ENCODE assay signal across 13 cellular contexts in the genomic region with DNA sequence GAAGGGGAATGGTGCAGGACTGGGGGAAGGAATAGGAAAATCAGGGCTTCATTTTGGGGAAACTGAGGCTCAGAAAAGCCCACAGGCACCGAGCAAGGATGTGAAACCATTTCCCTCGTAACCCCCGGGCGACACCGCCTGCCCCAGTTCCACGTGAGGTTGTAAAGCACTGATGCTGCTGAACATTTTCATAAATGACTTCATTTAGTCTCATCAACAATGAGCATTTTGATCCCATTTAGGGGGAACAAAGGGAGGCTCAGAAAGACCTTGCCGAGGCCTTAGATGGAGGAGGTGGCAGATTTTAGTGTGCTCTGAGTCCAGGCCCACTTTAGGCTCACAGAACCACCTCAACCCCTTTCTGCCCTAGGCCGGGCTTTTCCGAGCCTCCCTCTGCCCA. TPM values are rescaled to one million over a fixed set of nuclear protein-coding genes. Genes with fewer than 3 reads are reported as not detected.
DNase-seq lines count a peak whose midpoint lies in the region; ATAC-seq and TF ChIP-seq lines count a peak whose summit lies in the region.
"Had no signal": no experiment of that assay in that cellular context is flagged by ENCODE, and none has a peak within 500 bp of the region (broad histone marks: within the 10 kb centered on the region; RNA-seq: fewer than 3 reads in every experiment).

No MANE protein-coding gene starts in this region.

- POLR2A ChIA-PET in Caco-2 (lab: Charles Lee) (no interaction called here), WTC11 (lab: Charles Lee) (interaction anchor here (0.8 kb wide), 1 partner anchor 20 kb away, joined by 3 read pairs; no protein-coding TSS in a partner anchor)
- POLR2A ChIA-PET in naive thymus-derived CD4-positive, alpha-beta T cell (lab: Charles Lee): no interaction called here

- H3K27ac Mint-ChIP-seq in Caco-2 (ENCODE audit: unreplicated experiment) (peak overlapping the region; percentile 46), WTC11 (no peak overlapping the region)
- no peak overlapping the region for H3K27ac Mint-ChIP-seq in naive thymus-derived CD4-positive, alpha-beta T cell

- H3K4me1 Mint-ChIP-seq in Caco-2 (ENCODE audit: low read depth, unreplicated experiment) (peaks cover 19% of the 10 kb centered on the region), WTC11 (no peaks in the 10 kb centered on the region)
- H3K4me1 Mint-ChIP-seq in naive thymus-derived CD4-positive, alpha-beta T cell: no peaks in the 10 kb centered on the region

- peak overlapping the region; percentile 98 for H3K27ac ChIP-seq in substantia nigra (ENCODE audit: low read depth, low read length, poor library complexity, severe bottlenecking)
- H3K27ac ChIP-seq in naive thymus-derived CD4-positive, alpha-beta T cell (ENCODE audit: low read depth, low read length): no peak overlapping the region

- H3K9me3 ChIP-seq in Caco-2: 0 out of 2 replicates have a peak, but pooled peaks cover 9% of the 10 kb centered on the region
- H3K9me3 ChIP-seq in naive thymus-derived CD4-positive, alpha-beta T cell (ENCODE audit: control insufficient read depth in 2 of 3, low read length in 3 of 3): no peaks in the 10 kb centered on the region
- H3K9me3 ChIP-seq: HAP-1 had no signal

- DNase-seq in Caco-2 (no peak), globus pallidus (ENCODE audit: low spot score) (peak; percentile 85), middle frontal gyrus (ENCODE audit: extremely low spot score, low spot score) (peak; percentile 15), substantia nigra (lab: John Stamatoyannopoulos, UW) (peak in 37 of 49 donors; percentile 3 to 75 (median 35)), NK-92 (lab: John Stamatoyannopoulos, UW; ENCODE audit: unreplicated experiment) (no peak), WTC11 (ENCODE audit: low spot score) (no peak)
- no peak for DNase-seq in naive thymus-derived CD4-positive, alpha-beta T cell

- intact Hi-C loops in Caco-2 (cut with micrococcal nuclease; ENCODE audit: unreplicated experiment): loop anchor here (2.0 kb wide), 1 partner anchor 32 kb away; a partner anchor contains a TSS
- intact Hi-C loops in naive thymus-derived CD4-positive, alpha-beta T cell (cut with micrococcal nuclease): loop anchor here in 1 of 2 donors (1.0 to 5.0 kb wide), 5 partner anchors 20 to 479 kb away; a partner anchor contains a TSS

- H3K4me3 Mint-ChIP-seq in Caco-2 (ENCODE audit: unreplicated experiment) (no peak overlapping the region), WTC11 (no peak overlapping the region)
- no peak overlapping the region for H3K4me3 Mint-ChIP-seq in naive thymus-derived CD4-positive, alpha-beta T cell
- H3K4me3 Mint-ChIP-seq: CD4-positive, CD25-positive, alpha-beta regulatory T cell had no signal

- H3K36me3 Mint-ChIP-seq in Caco-2 (ENCODE audit: insufficient read depth, unreplicated experiment): no peaks in the 10 kb centered on the region
- no peaks in the 10 kb centered on the region for H3K36me3 Mint-ChIP-seq in naive thymus-derived CD4-positive, alpha-beta T cell
- no peaks in the 10 kb centered on the region for H3K36me3 Mint-ChIP-seq in WTC11
- H3K36me3 Mint-ChIP-seq: CD4-positive, CD25-positive, alpha-beta regulatory T cell had no signal

- no peak overlapping the region for H3K4me3 ChIP-seq in Caco-2 (ENCODE audit: low read depth, low read length)
- H3K4me3 ChIP-seq in naive thymus-derived CD4-positive, alpha-beta T cell (ENCODE audit: low read length): no peak overlapping the region
- H3K4me3 ChIP-seq: HAP-1 had no signal

- peaks cover 15% of the 10 kb centered on the region for H3K4me1 ChIP-seq in Caco-2
- no peaks in the 10 kb centered on the region for H3K4me1 ChIP-seq in naive thymus-derived CD4-positive, alpha-beta T cell (ENCODE audit: control insufficient read depth in 2 of 2, insufficient read depth in 2 of 2, low read length in 2 of 2)

- no TSS peak for BruUV-seq in Caco-2 (replicated peaks; lab: Mats Ljungman, UMichigan)

- ATAC-seq in naive thymus-derived CD4-positive, alpha-beta T cell: no peak
- no peak for ATAC-seq in WTC11

- peaks cover 19% of the 10 kb centered on the region for H3K9me3 Mint-ChIP-seq in Caco-2 (ENCODE audit: unreplicated experiment)
- peaks cover 0 to 5% (median 0%) of the 10 kb centered on the region in 11 donors for H3K9me3 Mint-ChIP-seq in naive thymus-derived CD4-positive, alpha-beta T cell
- H3K9me3 Mint-ChIP-seq in WTC11: peaks cover 15% of the 10 kb centered on the region

- H3K36me3 ChIP-seq in Caco-2 (ENCODE audit: control insufficient read depth, insufficient read depth, low read length): peaks cover 2% of the 10 kb centered on the region; the same call in 1 of the 2 replicates
- H3K36me3 ChIP-seq in naive thymus-derived CD4-positive, alpha-beta T cell (ENCODE audit: control insufficient read depth in 2 of 3, insufficient read depth in 3 of 3, low read length in 3 of 3): no peaks in the 10 kb centered on the region
- H3K36me3 ChIP-seq: HAP-1 had no signal

- CTCF ChIA-PET in Caco-2 (lab: Charles Lee) (interaction anchor here (0.5 to 0.6 kb wide), 2 partner anchors 64 to 273 kb away, joined by 3 to 8 read pairs; no protein-coding TSS in a partner anchor), WTC11 (lab: Charles Lee) (interaction anchor here (0.5 to 4.6 kb wide), 33 partner anchors 8 to 408 kb away, joined by 3 to 28 read pairs (median 4); a partner anchor contains a TSS)
- CTCF ChIA-PET in naive thymus-derived CD4-positive, alpha-beta T cell (lab: Charles Lee): interaction anchor here (0.6 to 2.1 kb wide), 3 partner anchors 30 to 354 kb away, joined by 3 to 5 read pairs (median 3); no protein-coding TSS in a partner anchor

- H3K27me3 Mint-ChIP-seq in Caco-2 (ENCODE audit: insufficient read depth, unreplicated experiment) (no peaks in the 10 kb centered on the region), WTC11 (ENCODE audit: low read depth) (peaks cover 12% of the 10 kb centered on the region)
- H3K27me3 Mint-ChIP-seq in naive thymus-derived CD4-positive, alpha-beta T cell: peaks cover 0 to 3% (median 0%) of the 10 kb centered on the region in 5 donors
- H3K27me3 Mint-ChIP-seq: CD4-positive, CD25-positive, alpha-beta regulatory T cell had no signal

- no peak for TF ChIP-seq CTCF in Caco-2 (IDR thresholded peaks at IDR 0.05; ENCODE audit: insufficient read depth in 1 of 2, low read depth in 1 of 2, low read length in 1 of 2, severe bottlenecking in 1 of 2, unreplicated experiment in 1 of 2)
- TF ChIP-seq CTCF in WTC11 (IDR thresholded peaks at IDR 0.05): no peak

- H3K27me3 ChIP-seq in Caco-2 (replicated peaks; ENCODE audit: control insufficient read depth, insufficient read depth, low read length): no peaks in the 10 kb centered on the region
- H3K27me3 ChIP-seq in naive thymus-derived CD4-positive, alpha-beta T cell (ENCODE audit: control insufficient read depth in 2 of 2, insufficient read depth in 2 of 2, low read length in 2 of 2): no peaks in the 10 kb centered on the region

TF ChIP-seq in WTC11, 78 proteins besides CTCF, POLR2A, EP300 and RAD21 (continues in another document):
- TF ChIP-seq, protein P1, sequence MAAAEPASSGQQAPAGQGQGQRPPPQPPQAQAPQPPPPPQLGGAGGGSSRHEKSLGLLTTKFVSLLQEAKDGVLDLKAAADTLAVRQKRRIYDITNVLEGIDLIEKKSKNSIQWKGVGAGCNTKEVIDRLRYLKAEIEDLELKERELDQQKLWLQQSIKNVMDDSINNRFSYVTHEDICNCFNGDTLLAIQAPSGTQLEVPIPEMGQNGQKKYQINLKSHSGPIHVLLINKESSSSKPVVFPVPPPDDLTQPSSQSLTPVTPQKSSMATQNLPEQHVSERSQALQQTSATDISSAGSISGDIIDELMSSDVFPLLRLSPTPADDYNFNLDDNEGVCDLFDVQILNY (CRISPR knock-in tag; IDR thresholded peaks at IDR 0.05): no peak
- no peak for TF ChIP-seq JAZF1 (CRISPR knock-in tag; IDR thresholded peaks at IDR 0.05)
- TF ChIP-seq TEAD4 (CRISPR knock-in tag; IDR thresholded peaks at IDR 0.05): no peak
- TF ChIP-seq, protein P2, sequence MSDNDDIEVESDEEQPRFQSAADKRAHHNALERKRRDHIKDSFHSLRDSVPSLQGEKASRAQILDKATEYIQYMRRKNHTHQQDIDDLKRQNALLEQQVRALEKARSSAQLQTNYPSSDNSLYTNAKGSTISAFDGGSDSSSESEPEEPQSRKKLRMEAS (CRISPR knock-in tag; IDR thresholded peaks at IDR 0.05): no peak
- no peak for TF ChIP-seq RELA (CRISPR knock-in tag; IDR thresholded peaks at IDR 0.05; ENCODE audit: borderline replicate concordance)
- TF ChIP-seq, protein P3, sequence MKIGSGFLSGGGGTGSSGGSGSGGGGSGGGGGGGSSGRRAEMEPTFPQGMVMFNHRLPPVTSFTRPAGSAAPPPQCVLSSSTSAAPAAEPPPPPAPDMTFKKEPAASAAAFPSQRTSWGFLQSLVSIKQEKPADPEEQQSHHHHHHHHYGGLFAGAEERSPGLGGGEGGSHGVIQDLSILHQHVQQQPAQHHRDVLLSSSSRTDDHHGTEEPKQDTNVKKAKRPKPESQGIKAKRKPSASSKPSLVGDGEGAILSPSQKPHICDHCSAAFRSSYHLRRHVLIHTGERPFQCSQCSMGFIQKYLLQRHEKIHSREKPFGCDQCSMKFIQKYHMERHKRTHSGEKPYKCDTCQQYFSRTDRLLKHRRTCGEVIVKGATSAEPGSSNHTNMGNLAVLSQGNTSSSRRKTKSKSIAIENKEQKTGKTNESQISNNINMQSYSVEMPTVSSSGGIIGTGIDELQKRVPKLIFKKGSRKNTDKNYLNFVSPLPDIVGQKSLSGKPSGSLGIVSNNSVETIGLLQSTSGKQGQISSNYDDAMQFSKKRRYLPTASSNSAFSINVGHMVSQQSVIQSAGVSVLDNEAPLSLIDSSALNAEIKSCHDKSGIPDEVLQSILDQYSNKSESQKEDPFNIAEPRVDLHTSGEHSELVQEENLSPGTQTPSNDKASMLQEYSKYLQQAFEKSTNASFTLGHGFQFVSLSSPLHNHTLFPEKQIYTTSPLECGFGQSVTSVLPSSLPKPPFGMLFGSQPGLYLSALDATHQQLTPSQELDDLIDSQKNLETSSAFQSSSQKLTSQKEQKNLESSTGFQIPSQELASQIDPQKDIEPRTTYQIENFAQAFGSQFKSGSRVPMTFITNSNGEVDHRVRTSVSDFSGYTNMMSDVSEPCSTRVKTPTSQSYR (CRISPR knock-in tag; IDR thresholded peaks at IDR 0.05): no peak
- TF ChIP-seq TEAD1 (CRISPR knock-in tag; IDR thresholded peaks at IDR 0.05): no peak
- no peak for TF ChIP-seq ZNF263 (CRISPR knock-in tag; IDR thresholded peaks at IDR 0.05; ENCODE audit: low read depth)

RNA-seq across cellular contexts. Expression of a gene that starts 20.5 kb away (rescaled TPM):
- 3.4 and 3.8 TPM in 2 replicates for total RNA-seq in Caco-2 (2022)
- under 1 TPM in 3 of 5 experiments, not detected in 2; 0.35 to 0.48 (median 0.39) TPM for total RNA-seq in naive thymus-derived CD4-positive, alpha-beta T cell
- polyA plus RNA-seq in naive thymus-derived CD4-positive, alpha-beta T cell: not detected
- total RNA-seq in WTC11 (2021): 18.9 to 22.7 TPM (median 20.0 TPM) in 3 replicates
- total RNA-seq: HT-29 had no signal

RNA-seq across cellular contexts. Expression of a gene that starts 31.3 kb away (rescaled TPM):
- total RNA-seq in Caco-2 (2022) (0.45 and 0.46 TPM in 2 replicates), WTC11 (2021) (0.09 to 0.11 TPM (median 0.11 TPM) in 3 replicates)
- total RNA-seq in naive thymus-derived CD4-positive, alpha-beta T cell: not detected
- polyA plus RNA-seq in naive thymus-derived CD4-positive, alpha-beta T cell: not detected
- total RNA-seq: A673; CD4-positive, CD25-positive, alpha-beta regulatory T cell; HT-29; IMR-90; OCI-LY7 had no signal
- polyA plus RNA-seq: CD4-positive, CD25-positive, alpha-beta regulatory T cell; IMR-90 had no signal

Comparison
In these comparisons a context has a peak if more than half of its experiments do, and no peak if none do; other contexts are left out.
1. DNase-seq: peak in globus pallidus (single experiment), middle frontal gyrus (single experiment) and substantia nigra (37 of 49); none in Caco-2 (0 of 2), NK-92 (single experiment), naive thymus-derived CD4-positive, alpha-beta T cell (0 of 9) and WTC11 (single experiment).